In the genomic region with DNA sequence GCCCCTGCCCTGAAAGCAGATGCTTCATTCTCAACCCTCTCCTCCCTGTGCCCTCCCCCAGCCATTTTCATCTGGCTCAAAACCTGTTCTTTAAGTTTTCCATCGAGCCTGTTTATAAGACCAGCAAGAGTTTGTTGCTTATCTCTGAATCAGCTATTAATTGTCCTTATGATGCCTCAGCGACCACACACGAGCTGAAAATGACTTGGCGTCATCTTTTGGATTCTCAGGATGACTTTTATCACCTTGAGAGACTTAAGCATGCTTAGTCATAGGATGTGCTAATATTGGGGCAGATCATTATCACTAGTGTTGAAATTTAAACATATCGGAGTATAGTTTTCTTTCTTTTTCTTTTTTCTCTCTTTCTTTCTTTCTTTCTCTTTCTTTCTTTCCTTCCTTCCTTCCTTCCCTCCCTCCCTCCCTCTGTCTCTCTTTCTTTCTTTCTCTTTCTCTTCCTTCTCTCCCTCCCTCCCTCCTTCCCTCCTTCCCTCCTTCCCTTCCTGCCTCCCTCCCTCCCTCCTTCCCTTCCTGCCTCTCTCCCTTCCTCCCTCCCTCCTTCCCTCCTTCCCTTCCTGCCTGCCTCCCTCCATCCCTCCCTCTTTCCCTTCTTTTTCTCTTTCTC, we compare ENCODE assay signal across 13 cellular contexts.
A peak's percentile ranks its signal among the peaks of the same experiment; 100 is the strongest.
DNase-seq lines count a peak whose midpoint lies in the region; ATAC-seq and TF ChIP-seq lines count a peak whose summit lies in the region.
"Had no signal": no experiment of that assay in that cellular context is flagged by ENCODE, and none has a peak within 500 bp of the region (broad histone marks: within the 10 kb centered on the region; RNA-seq: fewer than 3 reads in every experiment).

No MANE protein-coding gene starts in this region.

- no peaks in the 10 kb centered on the region for H3K9me3 Mint-ChIP-seq in stimulated activated naive CD8-positive, alpha-beta T cell treated with anti-CD3 and anti-CD28 coated beads, Interleukin-15, amount 100 ng/mL, for 72 hours
- H3K9me3 Mint-ChIP-seq in endothelial cell (ENCODE audit: unreplicated experiment): no peaks in the 10 kb centered on the region
- H3K9me3 Mint-ChIP-seq: activated T-helper 2 cell treated with anti-CD3 and anti-CD28 coated beads, Interferon-gamma antibody, Interleukin-2, Interleukin-4, amounts not matched to agents 10 μg/mL and 5 μg/mL and 100 μg/mL, durations not matched to agents 14 hours and 24 hours and 36 hours had no signal

- no peaks in the 10 kb centered on the region for H3K4me1 Mint-ChIP-seq in stimulated activated naive CD8-positive, alpha-beta T cell treated with anti-CD3 and anti-CD28 coated beads, Interleukin-15, amount 100 ng/mL, for 72 hours
- H3K4me1 Mint-ChIP-seq in endothelial cell (ENCODE audit: unreplicated experiment): no peaks in the 10 kb centered on the region

- TF ChIP-seq CTCF in choroid plexus epithelial cell (conservative IDR thresholded peaks at IDR 0.05; ENCODE audit: low read depth, low read length): no peak
- TF ChIP-seq CTCF in endothelial cell (IDR thresholded peaks at IDR 0.05; ENCODE audit: unreplicated experiment): no peak

- ATAC-seq in stimulated activated naive CD8-positive, alpha-beta T cell treated with anti-CD3 and anti-CD28 coated beads, Interleukin-15, amount 100 ng/mL, for 72 hours: peak; percentile 52
- ATAC-seq in GM19467 (IDR thresholded peaks at IDR 0.05; ENCODE audit: unreplicated experiment): no peak

- no peaks in the 10 kb centered on the region for H3K27me3 Mint-ChIP-seq in stimulated activated naive CD8-positive, alpha-beta T cell treated with anti-CD3 and anti-CD28 coated beads, Interleukin-15, amount 100 ng/mL, for 72 hours
- H3K27me3 Mint-ChIP-seq in endothelial cell (ENCODE audit: unreplicated experiment): peaks cover 2% of the 10 kb centered on the region

- H3K4me3 Mint-ChIP-seq in stimulated activated naive CD8-positive, alpha-beta T cell treated with anti-CD3 and anti-CD28 coated beads, Interleukin-15, amount 100 ng/mL, for 72 hours: no peak overlapping the region
- H3K4me3 Mint-ChIP-seq in endothelial cell (ENCODE audit: unreplicated experiment): no peak overlapping the region

- DNase-seq in stimulated activated naive CD4-positive, alpha-beta T cell treated with Interleukin-2 at 50 U/mL for 16 hours (lab: John Stamatoyannopoulos, UW): peak; percentile 15
- no peak for DNase-seq in stimulated activated naive CD4-positive, alpha-beta T cell (lab: John Stamatoyannopoulos, UW)
- DNase-seq in HT1080 (ENCODE audit: low read depth): peak; percentile 29
- DNase-seq in choroid plexus epithelial cell (ENCODE audit: low read depth): peak; percentile 8
- no peak for DNase-seq in stimulated activated naive CD8-positive, alpha-beta T cell treated with anti-CD3 and anti-CD28 coated beads, Interleukin-15, amount 100 ng/mL, for 72 hours
- DNase-seq in AG08396 (ENCODE audit: low spot score): no peak
- DNase-seq in endothelial cell (ENCODE audit: low spot score): no peak
- DNase-seq: C1 segment of cervical spinal cord, kidney glomerular epithelial cell, NCI-H1930, testis had no signal

- no peaks in the 10 kb centered on the region for H3K36me3 Mint-ChIP-seq in endothelial cell (ENCODE audit: low read depth, unreplicated experiment)

- H3K4me3 ChIP-seq in choroid plexus epithelial cell (ENCODE audit: low read depth, low read length): no peak overlapping the region
- H3K4me3 ChIP-seq: testis had no signal

- H3K27ac Mint-ChIP-seq in stimulated activated naive CD8-positive, alpha-beta T cell treated with anti-CD3 and anti-CD28 coated beads, Interleukin-15, amount 100 ng/mL, for 72 hours: no peak overlapping the region
- no peak overlapping the region for H3K27ac Mint-ChIP-seq in endothelial cell (ENCODE audit: unreplicated experiment)
- H3K27ac Mint-ChIP-seq: activated T-helper 2 cell treated with anti-CD3 and anti-CD28 coated beads, Interferon-gamma antibody, Interleukin-2, Interleukin-4, amounts not matched to agents 10 μg/mL and 5 μg/mL and 100 μg/mL, durations not matched to agents 14 hours and 24 hours and 36 hours had no signal

Comparison
In these comparisons a context has a peak if more than half of its experiments do, and no peak if none do; other contexts are left out.
1. DNase-seq: peak in stimulated activated naive CD4-positive, alpha-beta T cell treated with Interleukin-2 at 50 U/mL for 16 hours (single experiment), HT1080 (single experiment) and choroid plexus epithelial cell (single experiment); none in stimulated activated naive CD4-positive, alpha-beta T cell (0 of 6), stimulated activated naive CD8-positive, alpha-beta T cell treated with anti-CD3 and anti-CD28 coated beads, Interleukin-15, amount 100 ng/mL, for 72 hours (0 of 2), AG08396 (single experiment) and endothelial cell (single experiment).